In genomic region chr16:22188595-22189442, GRCh38 we compare ENCODE assay signal across 1 cellular context.
A peak's percentile ranks its signal among the peaks of the same experiment; 100 is the strongest.
TF ChIP-seq lines count a peak whose summit lies in the region.

No MANE protein-coding gene starts in this region.

TF ChIP-seq in HepG2, 621 proteins besides CTCF, POLR2A, EP300 and RAD21 (continued from another document and continues in another):
- TF ChIP-seq, protein P1, sequence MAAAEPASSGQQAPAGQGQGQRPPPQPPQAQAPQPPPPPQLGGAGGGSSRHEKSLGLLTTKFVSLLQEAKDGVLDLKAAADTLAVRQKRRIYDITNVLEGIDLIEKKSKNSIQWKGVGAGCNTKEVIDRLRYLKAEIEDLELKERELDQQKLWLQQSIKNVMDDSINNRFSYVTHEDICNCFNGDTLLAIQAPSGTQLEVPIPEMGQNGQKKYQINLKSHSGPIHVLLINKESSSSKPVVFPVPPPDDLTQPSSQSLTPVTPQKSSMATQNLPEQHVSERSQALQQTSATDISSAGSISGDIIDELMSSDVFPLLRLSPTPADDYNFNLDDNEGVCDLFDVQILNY (CRISPR knock-in tag; conservative IDR thresholded peaks at IDR 0.05): peak; percentile 51; the same call in 1 of the 2 replicates
- no peak; the same call in 1 of the 2 replicates for TF ChIP-seq KLF15 (CRISPR knock-in tag; IDR thresholded peaks at IDR 0.05; ENCODE audit: borderline replicate concordance)
- TF ChIP-seq YY1 (IDR thresholded peaks at IDR 0.05; ENCODE audit: insufficient read depth, insufficient replicate concordance, low read depth, low read length): no peak
- TF ChIP-seq SRF (IDR thresholded peaks at IDR 0.05; ENCODE audit: low read depth, low read length): no peak; the same call in 1 of the 2 replicates
- TF ChIP-seq, protein P2, sequence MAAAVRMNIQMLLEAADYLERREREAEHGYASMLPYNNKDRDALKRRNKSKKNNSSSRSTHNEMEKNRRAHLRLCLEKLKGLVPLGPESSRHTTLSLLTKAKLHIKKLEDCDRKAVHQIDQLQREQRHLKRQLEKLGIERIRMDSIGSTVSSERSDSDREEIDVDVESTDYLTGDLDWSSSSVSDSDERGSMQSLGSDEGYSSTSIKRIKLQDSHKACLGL (CRISPR knock-in tag; IDR thresholded peaks at IDR 0.05): no peak
- 0 out of 2 replicates have a peak, but pooled peaks have one; percentile 66 for TF ChIP-seq DMAP1 (CRISPR knock-in tag; IDR thresholded peaks at IDR 0.05)
- peak; percentile 32; the same call in 1 of the 2 replicates for TF ChIP-seq SALL1 (CRISPR knock-in tag; IDR thresholded peaks at IDR 0.05)
- no peak for TF ChIP-seq ZNF781 (CRISPR knock-in tag; IDR thresholded peaks at IDR 0.05; ENCODE audit: borderline replicate concordance, not compliant biosample characterization)
- no peak for TF ChIP-seq ZNF280D (CRISPR knock-in tag; IDR thresholded peaks at IDR 0.05)
- TF ChIP-seq, protein P3, sequence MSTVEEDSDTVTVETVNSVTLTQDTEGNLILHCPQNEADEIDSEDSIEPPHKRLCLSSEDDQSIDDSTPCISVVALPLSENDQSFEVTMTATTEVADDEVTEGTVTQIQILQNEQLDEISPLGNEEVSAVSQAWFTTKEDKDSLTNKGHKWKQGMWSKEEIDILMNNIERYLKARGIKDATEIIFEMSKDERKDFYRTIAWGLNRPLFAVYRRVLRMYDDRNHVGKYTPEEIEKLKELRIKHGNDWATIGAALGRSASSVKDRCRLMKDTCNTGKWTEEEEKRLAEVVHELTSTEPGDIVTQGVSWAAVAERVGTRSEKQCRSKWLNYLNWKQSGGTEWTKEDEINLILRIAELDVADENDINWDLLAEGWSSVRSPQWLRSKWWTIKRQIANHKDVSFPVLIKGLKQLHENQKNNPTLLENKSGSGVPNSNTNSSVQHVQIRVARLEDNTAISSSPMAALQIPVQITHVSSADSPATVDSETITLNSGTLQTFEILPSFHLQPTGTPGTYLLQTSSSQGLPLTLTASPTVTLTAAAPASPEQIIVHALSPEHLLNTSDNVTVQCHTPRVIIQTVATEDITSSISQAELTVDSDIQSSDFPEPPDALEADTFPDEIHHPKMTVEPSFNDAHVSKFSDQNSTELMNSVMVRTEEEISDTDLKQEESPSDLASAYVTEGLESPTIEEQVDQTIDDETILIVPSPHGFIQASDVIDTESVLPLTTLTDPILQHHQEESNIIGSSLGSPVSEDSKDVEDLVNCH (CRISPR knock-in tag; IDR thresholded peaks at IDR 0.05): no peak
- TF ChIP-seq NR3C1 (CRISPR knock-in tag; IDR thresholded peaks at IDR 0.05): no peak
- TF ChIP-seq NR2F2 (IDR thresholded peaks at IDR 0.05; ENCODE audit: borderline replicate concordance, low read depth): no peak
- TF ChIP-seq MXD4 (CRISPR knock-in tag; IDR thresholded peaks at IDR 0.05): 0 out of 2 replicates have a peak, but pooled peaks have one; percentile 63
- no peak for TF ChIP-seq DBP (CRISPR knock-in tag; IDR thresholded peaks at IDR 0.05; ENCODE audit: not compliant biosample characterization)
- no peak for TF ChIP-seq ZNF136 (CRISPR knock-in tag; IDR thresholded peaks at IDR 0.05; ENCODE audit: low read depth)
- peak; percentile 98 for TF ChIP-seq STAG1 (CRISPR knock-in tag; IDR thresholded peaks at IDR 0.05)
- TF ChIP-seq, protein P4, sequence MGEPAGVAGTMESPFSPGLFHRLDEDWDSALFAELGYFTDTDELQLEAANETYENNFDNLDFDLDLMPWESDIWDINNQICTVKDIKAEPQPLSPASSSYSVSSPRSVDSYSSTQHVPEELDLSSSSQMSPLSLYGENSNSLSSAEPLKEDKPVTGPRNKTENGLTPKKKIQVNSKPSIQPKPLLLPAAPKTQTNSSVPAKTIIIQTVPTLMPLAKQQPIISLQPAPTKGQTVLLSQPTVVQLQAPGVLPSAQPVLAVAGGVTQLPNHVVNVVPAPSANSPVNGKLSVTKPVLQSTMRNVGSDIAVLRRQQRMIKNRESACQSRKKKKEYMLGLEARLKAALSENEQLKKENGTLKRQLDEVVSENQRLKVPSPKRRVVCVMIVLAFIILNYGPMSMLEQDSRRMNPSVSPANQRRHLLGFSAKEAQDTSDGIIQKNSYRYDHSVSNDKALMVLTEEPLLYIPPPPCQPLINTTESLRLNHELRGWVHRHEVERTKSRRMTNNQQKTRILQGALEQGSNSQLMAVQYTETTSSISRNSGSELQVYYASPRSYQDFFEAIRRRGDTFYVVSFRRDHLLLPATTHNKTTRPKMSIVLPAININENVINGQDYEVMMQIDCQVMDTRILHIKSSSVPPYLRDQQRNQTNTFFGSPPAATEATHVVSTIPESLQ (CRISPR knock-in tag; conservative IDR thresholded peaks at IDR 0.05): no peak
- TF ChIP-seq YEATS2 (CRISPR knock-in tag; IDR thresholded peaks at IDR 0.05; ENCODE audit: borderline replicate concordance): peak; percentile 34; the same call in 1 of the 2 replicates
- TF ChIP-seq ARID5B (CRISPR knock-in tag; IDR thresholded peaks at IDR 0.05): peak; percentile 51; the same call in 1 of the 2 replicates
- TF ChIP-seq ZNF749 (CRISPR knock-in tag; IDR thresholded peaks at IDR 0.05; ENCODE audit: borderline replicate concordance): no peak
- no peak for TF ChIP-seq NRL (CRISPR knock-in tag; IDR thresholded peaks at IDR 0.05; ENCODE audit: borderline replicate concordance)
- TF ChIP-seq TBX3 (IDR thresholded peaks at IDR 0.05; ENCODE audit: borderline replicate concordance): no peak
- TF ChIP-seq PRDM4 (CRISPR knock-in tag; IDR thresholded peaks at IDR 0.05; ENCODE audit: borderline replicate concordance): no peak
- TF ChIP-seq, protein P5, sequence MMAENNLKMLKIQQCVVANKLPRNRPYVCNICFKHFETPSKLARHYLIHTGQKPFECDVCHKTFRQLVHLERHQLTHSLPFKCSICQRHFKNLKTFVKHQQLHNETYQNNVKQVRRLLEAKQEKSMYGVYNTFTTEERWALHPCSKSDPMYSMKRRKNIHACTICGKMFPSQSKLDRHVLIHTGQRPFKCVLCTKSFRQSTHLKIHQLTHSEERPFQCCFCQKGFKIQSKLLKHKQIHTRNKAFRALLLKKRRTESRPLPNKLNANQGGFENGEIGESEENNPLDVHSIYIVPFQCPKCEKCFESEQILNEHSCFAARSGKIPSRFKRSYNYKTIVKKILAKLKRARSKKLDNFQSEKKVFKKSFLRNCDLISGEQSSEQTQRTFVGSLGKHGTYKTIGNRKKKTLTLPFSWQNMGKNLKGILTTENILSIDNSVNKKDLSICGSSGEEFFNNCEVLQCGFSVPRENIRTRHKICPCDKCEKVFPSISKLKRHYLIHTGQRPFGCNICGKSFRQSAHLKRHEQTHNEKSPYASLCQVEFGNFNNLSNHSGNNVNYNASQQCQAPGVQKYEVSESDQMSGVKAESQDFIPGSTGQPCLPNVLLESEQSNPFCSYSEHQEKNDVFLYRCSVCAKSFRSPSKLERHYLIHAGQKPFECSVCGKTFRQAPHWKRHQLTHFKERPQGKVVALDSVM (CRISPR knock-in tag; IDR thresholded peaks at IDR 0.05): no peak
- no peak for TF ChIP-seq CCAR2 (optimal IDR thresholded peaks at IDR 0.05; ENCODE audit: low read depth, low read length)
- TF ChIP-seq YEATS4 (CRISPR knock-in tag; IDR thresholded peaks at IDR 0.05; ENCODE audit: borderline replicate concordance): peak; percentile 65; the same call in 1 of the 2 replicates
- TF ChIP-seq MLXIP (CRISPR knock-in tag; IDR thresholded peaks at IDR 0.05; ENCODE audit: borderline replicate concordance): no peak
- no peak for TF ChIP-seq ZBTB2 (CRISPR knock-in tag; IDR thresholded peaks at IDR 0.05; ENCODE audit: low read depth)
- no peak for TF ChIP-seq STAT5B (CRISPR knock-in tag; IDR thresholded peaks at IDR 0.05)
- peak; percentile 13; the same call in 1 of the 2 replicates for TF ChIP-seq ZNF256 (CRISPR knock-in tag; conservative IDR thresholded peaks at IDR 0.05)
